Comparison of ENCODE assay signal across 14 cellular contexts in the genomic region with DNA sequence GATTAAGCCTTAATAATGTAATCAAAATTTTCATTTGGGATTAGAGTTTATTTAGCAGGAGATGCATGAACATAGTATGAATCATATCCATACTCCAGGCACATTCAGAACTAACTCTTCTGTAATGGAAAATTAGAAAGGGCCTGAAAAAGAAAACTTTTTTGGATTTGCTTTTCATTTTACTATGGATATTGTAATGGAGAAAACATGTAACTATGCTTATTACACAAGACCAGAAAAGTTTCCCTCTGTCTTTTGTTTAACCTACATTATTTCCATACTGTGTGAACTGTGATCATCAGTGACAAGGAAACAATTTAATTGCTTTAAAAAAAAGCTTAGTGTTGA. TPM values are rescaled to one million over a fixed set of nuclear protein-coding genes. Genes with fewer than 3 reads are reported as not detected.
DNase-seq lines count a peak whose midpoint lies in the region; ATAC-seq and TF ChIP-seq lines count a peak whose summit lies in the region.
"Had no signal": no experiment of that assay in that cellular context is flagged by ENCODE, and none has a peak within 500 bp of the region (broad histone marks: within the 10 kb centered on the region; RNA-seq: fewer than 3 reads in every experiment).

No MANE protein-coding gene starts in this region.

- no peak for TF ChIP-seq CTCF in activated B cell treated with CpG ODN at 0.5 μM for 24 hours (IDR thresholded peaks at IDR 0.05)
- TF ChIP-seq CTCF in fibroblast of pulmonary artery (IDR thresholded peaks at IDR 0.05; ENCODE audit: low read length, missing control alignments): no peak

- H3K27ac Mint-ChIP-seq in activated CD4-positive, alpha-beta memory T cell treated with anti-CD3 and anti-CD28 coated beads for 36 hours: peak overlapping the region; percentile 58
- H3K27ac Mint-ChIP-seq in activated CD4-positive, alpha-beta memory T cell treated with anti-CD3 and anti-CD28 coated beads, Interleukin-2, amount 10 ng/mL, durations not matched to agents 7 days and 5 days: no peak overlapping the region
- peak overlapping the region; percentile 31 for H3K27ac Mint-ChIP-seq in activated B cell treated with CpG ODN at 0.5 μM for 24 hours
- H3K27ac Mint-ChIP-seq in stimulated activated memory B cell treated with anti-CD40 and anti-IgM and Interleukin-4, amounts not matched to agents 10 μg/mL and 1 μg/mL and 100 μg/mL, for 72 hours: peak overlapping the region; percentile 70

- CTCF ChIA-PET in activated CD4-positive, alpha-beta memory T cell treated with anti-CD3 and anti-CD28 coated beads for 36 hours (lab: Charles Lee): interaction anchor here (0.6 to 13.2 kb wide), 9 partner anchors 15 to 1921 kb away, joined by 3 to 399 read pairs (median 3); a partner anchor contains a TSS
- CTCF ChIA-PET in activated CD4-positive, alpha-beta memory T cell treated with anti-CD3 and anti-CD28 coated beads, Interleukin-2, amount 10 ng/mL, durations not matched to agents 7 days and 5 days (lab: Charles Lee): interaction anchor here (1.2 to 8.3 kb wide), 2 partner anchors 22 to 53 kb away, joined by 11 to 198 read pairs; a partner anchor contains a TSS
- CTCF ChIA-PET in activated B cell treated with CpG ODN at 0.5 μM for 24 hours (lab: Charles Lee): interaction anchor here (1.3 to 12.9 kb wide), 5 partner anchors 9 to 93 kb away, joined by 4 to 318 read pairs (median 52); a partner anchor contains a TSS

- no peak overlapping the region for H3K4me3 Mint-ChIP-seq in activated CD4-positive, alpha-beta memory T cell treated with anti-CD3 and anti-CD28 coated beads for 36 hours
- no peak overlapping the region for H3K4me3 Mint-ChIP-seq in activated CD4-positive, alpha-beta memory T cell treated with anti-CD3 and anti-CD28 coated beads, Interleukin-2, amount 10 ng/mL, durations not matched to agents 7 days and 5 days
- H3K4me3 Mint-ChIP-seq in activated B cell treated with CpG ODN at 0.5 μM for 24 hours: no peak overlapping the region
- no peak overlapping the region for H3K4me3 Mint-ChIP-seq in stimulated activated memory B cell treated with anti-CD40 and anti-IgM and Interleukin-4, amounts not matched to agents 10 μg/mL and 1 μg/mL and 100 μg/mL, for 72 hours

- intact Hi-C loops in activated CD4-positive, alpha-beta memory T cell treated with anti-CD3 and anti-CD28 coated beads for 36 hours (cut with micrococcal nuclease): loop anchor here (1.0 kb wide), 1 partner anchor 21 kb away; no protein-coding TSS in a partner anchor
- intact Hi-C loops in activated B cell treated with CpG ODN at 0.5 μM for 24 hours (cut with micrococcal nuclease): loop anchor here (2.0 kb wide), 1 partner anchor 14 kb away; no protein-coding TSS in a partner anchor

- H3K9me3 Mint-ChIP-seq in activated CD4-positive, alpha-beta memory T cell treated with anti-CD3 and anti-CD28 coated beads for 36 hours: no peaks in the 10 kb centered on the region
- no peaks in the 10 kb centered on the region for H3K9me3 Mint-ChIP-seq in activated CD4-positive, alpha-beta memory T cell treated with anti-CD3 and anti-CD28 coated beads, Interleukin-2, amount 10 ng/mL, durations not matched to agents 7 days and 5 days
- no peaks in the 10 kb centered on the region for H3K9me3 Mint-ChIP-seq in activated B cell treated with CpG ODN at 0.5 μM for 24 hours
- H3K9me3 Mint-ChIP-seq in stimulated activated memory B cell treated with anti-CD40 and anti-IgM and Interleukin-4, amounts not matched to agents 10 μg/mL and 1 μg/mL and 100 μg/mL, for 72 hours: no peaks in the 10 kb centered on the region

- peaks cover 77% of the 10 kb centered on the region for H3K4me1 Mint-ChIP-seq in activated CD4-positive, alpha-beta memory T cell treated with anti-CD3 and anti-CD28 coated beads for 36 hours (ENCODE audit: low read depth)
- peaks cover 71% of the 10 kb centered on the region for H3K4me1 Mint-ChIP-seq in activated CD4-positive, alpha-beta memory T cell treated with anti-CD3 and anti-CD28 coated beads, Interleukin-2, amount 10 ng/mL, durations not matched to agents 7 days and 5 days
- H3K4me1 Mint-ChIP-seq in activated B cell treated with CpG ODN at 0.5 μM for 24 hours: peaks cover 56% of the 10 kb centered on the region
- H3K4me1 Mint-ChIP-seq in stimulated activated memory B cell treated with anti-CD40 and anti-IgM and Interleukin-4, amounts not matched to agents 10 μg/mL and 1 μg/mL and 100 μg/mL, for 72 hours: peaks cover 34% of the 10 kb centered on the region

- DNase-seq in activated CD4-positive, alpha-beta memory T cell treated with anti-CD3 and anti-CD28 coated beads for 36 hours: no peak
- DNase-seq in activated CD4-positive, alpha-beta memory T cell treated with anti-CD3 and anti-CD28 coated beads, Interleukin-2, amount 10 ng/mL, durations not matched to agents 7 days and 5 days: no peak
- no peak for DNase-seq in activated B cell treated with CpG ODN at 0.5 μM for 24 hours
- DNase-seq in fibroblast of pulmonary artery (ENCODE audit: low read depth): peak; percentile 40
- no peak for DNase-seq in NCI-H226
- no peak for DNase-seq in Ammon's horn (ENCODE audit: low spot score)
- DNase-seq: activated T-cell treated with anti-CD3 and anti-CD28 coated beads, Interleukin-2, amount 50 U/mL, for 1 hour; colonic mucosa; heart left ventricle; NCI-H2029 treated with DMSO at 0.1 percent for 48 hours; spleen; T1000 had no signal

- H3K27me3 Mint-ChIP-seq in activated CD4-positive, alpha-beta memory T cell treated with anti-CD3 and anti-CD28 coated beads for 36 hours: no peaks in the 10 kb centered on the region
- no peaks in the 10 kb centered on the region for H3K27me3 Mint-ChIP-seq in activated CD4-positive, alpha-beta memory T cell treated with anti-CD3 and anti-CD28 coated beads, Interleukin-2, amount 10 ng/mL, durations not matched to agents 7 days and 5 days
- no peaks in the 10 kb centered on the region for H3K27me3 Mint-ChIP-seq in activated B cell treated with CpG ODN at 0.5 μM for 24 hours
- H3K27me3 Mint-ChIP-seq in stimulated activated memory B cell treated with anti-CD40 and anti-IgM and Interleukin-4, amounts not matched to agents 10 μg/mL and 1 μg/mL and 100 μg/mL, for 72 hours: no peaks in the 10 kb centered on the region

- POLR2A ChIA-PET in activated CD4-positive, alpha-beta memory T cell treated with anti-CD3 and anti-CD28 coated beads for 36 hours (lab: Charles Lee): interaction anchor here (4.4 kb wide), 1 partner anchor 21 kb away, joined by 18 read pairs; a partner anchor contains a TSS
- POLR2A ChIA-PET in activated CD4-positive, alpha-beta memory T cell treated with anti-CD3 and anti-CD28 coated beads, Interleukin-2, amount 10 ng/mL, durations not matched to agents 7 days and 5 days (lab: Charles Lee): interaction anchor here (1.0 to 6.4 kb wide), 3 partner anchors 17 to 21 kb away, joined by 3 to 58 read pairs (median 4); a partner anchor contains a TSS
- POLR2A ChIA-PET in activated B cell treated with CpG ODN at 0.5 μM for 24 hours (lab: Charles Lee): interaction anchor here (3.5 kb wide), 1 partner anchor 22 kb away, joined by 15 read pairs; a partner anchor contains a TSS

- no peak for ATAC-seq in activated B cell treated with CpG ODN at 0.5 μM for 24 hours (ENCODE audit: low read depth)
- no peak for ATAC-seq in stimulated activated memory B cell treated with anti-CD40 and anti-IgM and Interleukin-4, amounts not matched to agents 10 μg/mL and 1 μg/mL and 100 μg/mL, for 72 hours
- no peak for ATAC-seq in HG03457 (IDR thresholded peaks at IDR 0.05; ENCODE audit: unreplicated experiment)
- ATAC-seq: heart left ventricle had no signal

- H3K36me3 Mint-ChIP-seq in activated CD4-positive, alpha-beta memory T cell treated with anti-CD3 and anti-CD28 coated beads for 36 hours: peaks cover 4% of the 10 kb centered on the region
- H3K36me3 Mint-ChIP-seq in activated CD4-positive, alpha-beta memory T cell treated with anti-CD3 and anti-CD28 coated beads, Interleukin-2, amount 10 ng/mL, durations not matched to agents 7 days and 5 days (ENCODE audit: low read depth): peaks cover 25% of the 10 kb centered on the region
- H3K36me3 Mint-ChIP-seq in activated B cell treated with CpG ODN at 0.5 μM for 24 hours (ENCODE audit: low read depth): peaks cover 20% of the 10 kb centered on the region
- H3K36me3 Mint-ChIP-seq in stimulated activated memory B cell treated with anti-CD40 and anti-IgM and Interleukin-4, amounts not matched to agents 10 μg/mL and 1 μg/mL and 100 μg/mL, for 72 hours: peaks cover 3% of the 10 kb centered on the region

- H3K4me3 ChIP-seq in fibroblast of pulmonary artery (replicated peaks; ENCODE audit: low read depth, low read length): no peak overlapping the region
- H3K4me3 ChIP-seq: colonic mucosa, heart left ventricle, spleen had no signal

RNA-seq across cellular contexts. Expression of a gene that starts 22.0 kb away (rescaled TPM):
- total RNA-seq in activated CD4-positive, alpha-beta memory T cell treated with anti-CD3 and anti-CD28 coated beads for 36 hours: 10 to 100 TPM; 81.8 to 90.6 TPM
- 100 to 1,000 TPM; 134 to 140 TPM for total RNA-seq in activated CD4-positive, alpha-beta memory T cell treated with anti-CD3 and anti-CD28 coated beads, Interleukin-2, amount 10 ng/mL, durations not matched to agents 7 days and 5 days
- total RNA-seq in activated B cell treated with CpG ODN at 0.5 μM for 24 hours: 77.9 and 82.8 TPM in 2 replicates
